Comparison of ENCODE assay signal across 1 cellular context in the genomic region with DNA sequence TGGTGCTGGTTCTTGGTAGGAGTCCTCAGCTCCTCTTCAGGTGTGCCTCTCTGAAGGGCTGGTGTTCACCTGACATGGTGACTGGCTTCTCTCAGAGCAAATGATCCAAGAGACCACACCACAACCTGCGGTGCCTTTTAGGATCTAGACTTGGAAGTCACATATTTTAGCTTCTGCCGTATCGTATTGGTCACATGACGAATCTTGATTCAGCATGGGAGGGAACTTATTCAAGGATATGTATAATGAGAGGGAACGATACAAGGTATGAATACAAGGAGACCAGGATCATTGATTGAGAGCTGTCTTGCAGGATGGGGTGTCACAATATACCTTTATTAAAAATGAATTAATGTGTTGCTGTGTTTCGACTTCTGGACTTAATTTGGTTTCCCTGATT.
TF ChIP-seq lines count a peak whose summit lies in the region.

No MANE protein-coding gene starts in this region.

TF ChIP-seq in K562, 482 proteins besides CTCF, POLR2A, EP300 and RAD21:
- TF ChIP-seq ZNF445 (CRISPR knock-in tag; IDR thresholded peaks at IDR 0.05; ENCODE audit: low read depth) (peak; percentile 75; the same call in 1 of the 2 replicates), GTF2A2 (tag; IDR thresholded peaks at IDR 0.05) (no peak)
- TF ChIP-seq, protein P1, sequence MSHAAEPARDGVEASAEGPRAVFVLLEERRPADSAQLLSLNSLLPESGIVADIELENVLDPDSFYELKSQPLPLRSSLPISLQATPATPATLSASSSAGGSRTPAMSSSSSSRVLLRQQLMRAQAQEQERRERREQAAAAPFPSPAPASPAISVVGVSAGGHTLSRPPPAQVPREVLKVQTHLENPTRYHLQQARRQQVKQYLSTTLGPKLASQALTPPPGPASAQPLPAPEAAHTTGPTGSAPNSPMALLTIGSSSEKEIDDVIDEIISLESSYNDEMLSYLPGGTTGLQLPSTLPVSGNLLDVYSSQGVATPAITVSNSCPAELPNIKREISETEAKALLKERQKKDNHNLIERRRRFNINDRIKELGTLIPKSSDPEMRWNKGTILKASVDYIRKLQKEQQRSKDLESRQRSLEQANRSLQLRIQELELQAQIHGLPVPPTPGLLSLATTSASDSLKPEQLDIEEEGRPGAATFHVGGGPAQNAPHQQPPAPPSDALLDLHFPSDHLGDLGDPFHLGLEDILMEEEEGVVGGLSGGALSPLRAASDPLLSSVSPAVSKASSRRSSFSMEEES (CRISPR knock-in tag; IDR thresholded peaks at IDR 0.05): peak; percentile 72
TF ChIP-seq in K562: peak in this region for 2.
